18 cellular contexts compared by ENCODE assay signal in the genomic region with DNA sequence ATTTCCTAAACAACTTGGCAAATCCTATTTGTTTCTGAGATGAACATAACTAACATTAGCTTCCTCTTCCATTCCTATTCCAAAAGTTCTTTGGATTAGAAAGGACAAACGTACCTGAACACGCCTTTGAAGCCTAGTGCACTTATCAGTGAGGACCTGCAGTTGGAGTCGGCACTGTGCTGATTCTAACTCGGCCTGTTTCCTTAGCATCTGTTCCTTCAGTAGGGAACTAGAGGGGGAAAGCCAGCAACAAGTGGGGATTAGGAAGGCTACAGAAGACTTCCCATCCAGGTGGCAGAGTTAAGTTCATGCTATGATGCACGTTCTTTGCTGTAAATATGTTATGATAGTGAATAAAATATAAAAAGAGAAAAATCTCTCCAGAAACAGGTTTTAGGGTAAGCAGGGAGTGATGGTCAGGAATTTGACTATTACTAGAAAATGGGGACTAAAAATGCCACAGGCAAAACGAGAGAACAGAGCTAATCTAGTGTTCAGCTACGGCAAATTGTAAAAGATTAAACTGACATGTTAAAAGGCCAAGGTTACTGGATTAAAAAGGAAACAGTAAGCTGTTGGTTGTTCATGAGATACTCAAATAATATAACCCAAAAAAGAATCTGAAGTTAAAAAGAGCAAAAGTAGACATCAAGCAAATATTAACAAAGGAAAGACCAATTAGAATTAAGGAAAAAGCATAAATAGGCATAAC. TPM values are rescaled to one million over a fixed set of nuclear protein-coding genes. Genes with fewer than 3 reads are reported as not detected.
A peak's percentile ranks its signal among the peaks of the same experiment; 100 is the strongest.
DNase-seq lines count a peak whose midpoint lies in the region; ATAC-seq and TF ChIP-seq lines count a peak whose summit lies in the region.
"Had no signal": no experiment of that assay in that cellular context is flagged by ENCODE, and none has a peak within 500 bp of the region (broad histone marks: within the 10 kb centered on the region; RNA-seq: fewer than 3 reads in every experiment).

No MANE protein-coding gene starts in this region.

- no peak overlapping the region for H3K4me3 Mint-ChIP-seq in activated naive CD4-positive, alpha-beta T cell treated with anti-CD3 and anti-CD28 coated beads, Interleukin-2, amount 50 U/mL, for 24 hours
- H3K4me3 Mint-ChIP-seq in naive thymus-derived CD8-positive, alpha-beta T cell: no peak overlapping the region
- H3K4me3 Mint-ChIP-seq: HFFc6 had no signal

- TF ChIP-seq POLR2A in tibial nerve (IDR thresholded peaks at IDR 0.05): no peak

- no peaks in the 10 kb centered on the region for H3K4me1 Mint-ChIP-seq in activated naive CD4-positive, alpha-beta T cell treated with anti-CD3 and anti-CD28 coated beads, Interleukin-2, amount 50 U/mL, for 24 hours
- H3K4me1 Mint-ChIP-seq in naive thymus-derived CD8-positive, alpha-beta T cell: no peaks in the 10 kb centered on the region
- H3K4me1 Mint-ChIP-seq: IgD-negative memory B cell had no signal

- TF ChIP-seq CTCF in tibial nerve (IDR thresholded peaks at IDR 0.05): no peak

- DNase-seq in activated naive CD4-positive, alpha-beta T cell treated with anti-CD3 and anti-CD28 coated beads, Interleukin-2, amount 50 U/mL, for 16 hours: no peak
- DNase-seq in SK-N-MC (ENCODE audit: low read depth, low spot score) (no peak), left lobe of liver (ENCODE audit: low spot score) (peak; percentile 22), tibial nerve (ENCODE audit: low spot score in 2 of 2) (no peak), EL (no peak)
- no peak for DNase-seq in naive thymus-derived CD8-positive, alpha-beta T cell
- DNase-seq: C1 segment of cervical spinal cord, COR-L47, DMS153, HFFc6, NCI-H1105 treated with DMSO at 0.1 percent for 48 hours, NCI-H1694 treated with DMSO at 0.1 percent for 48 hours, NCI-H345, NCI-H526 treated with DMSO at 0.1 percent for 48 hours, SHP77 treated with DMSO at 0.1 percent for 48 hours had no signal

- no peaks in the 10 kb centered on the region for H3K9me3 ChIP-seq in SK-N-MC (ENCODE audit: low read depth, low read length)
- H3K9me3 ChIP-seq in tibial nerve: no peaks in the 10 kb centered on the region
- H3K9me3 ChIP-seq: A549 had no signal

- H3K4me3 ChIP-seq in SK-N-MC: no peak overlapping the region
- H3K4me3 ChIP-seq in tibial nerve: no peak overlapping the region
- H3K4me3 ChIP-seq: A549 had no signal

- peak; percentile 70 for ATAC-seq in left lobe of liver
- ATAC-seq in naive thymus-derived CD8-positive, alpha-beta T cell: no peak
- ATAC-seq: A549 had no signal

- no peak for TF ChIP-seq EP300 in tibial nerve (IDR thresholded peaks at IDR 0.05)

- no peaks in the 10 kb centered on the region for H3K27me3 ChIP-seq in tibial nerve

- H3K36me3 ChIP-seq in SK-N-MC (ENCODE audit: insufficient read depth, low read length): peaks cover 55% of the 10 kb centered on the region
- peaks cover 6 to 90% (median 14%) of the 10 kb centered on the region in 3 donors for H3K36me3 ChIP-seq in tibial nerve

- H3K4me1 ChIP-seq in tibial nerve: no peaks in the 10 kb centered on the region
- H3K4me1 ChIP-seq: A549 had no signal

- H3K27ac ChIP-seq in SK-N-MC (0 out of 2 replicates have a peak overlapping the region, but pooled peaks have one; percentile 1), tibial nerve (no peak overlapping the region)
- H3K27ac ChIP-seq: A549 had no signal

- POLR2A ChIA-PET in naive thymus-derived CD8-positive, alpha-beta T cell (lab: Charles Lee): no interaction called here

- H3K27ac Mint-ChIP-seq in activated naive CD4-positive, alpha-beta T cell treated with anti-CD3 and anti-CD28 coated beads, Interleukin-2, amount 50 U/mL, for 24 hours: peak overlapping the region; percentile 74
- peak overlapping the region in 3 of 10 donors; percentile 27 to 71 (median 37) for H3K27ac Mint-ChIP-seq in naive thymus-derived CD8-positive, alpha-beta T cell
- H3K27ac Mint-ChIP-seq: HFFc6 had no signal

- no peaks in the 10 kb centered on the region for H3K27me3 Mint-ChIP-seq in activated naive CD4-positive, alpha-beta T cell treated with anti-CD3 and anti-CD28 coated beads, Interleukin-2, amount 50 U/mL, for 24 hours
- no peaks in the 10 kb centered on the region for H3K27me3 Mint-ChIP-seq in naive thymus-derived CD8-positive, alpha-beta T cell
- H3K27me3 Mint-ChIP-seq: IgD-negative memory B cell had no signal

- no peaks in the 10 kb centered on the region for H3K9me3 Mint-ChIP-seq in activated naive CD4-positive, alpha-beta T cell treated with anti-CD3 and anti-CD28 coated beads, Interleukin-2, amount 50 U/mL, for 24 hours
- H3K9me3 Mint-ChIP-seq in naive thymus-derived CD8-positive, alpha-beta T cell: no peaks in the 10 kb centered on the region
- H3K9me3 Mint-ChIP-seq: HFFc6, IgD-negative memory B cell had no signal

- H3K36me3 Mint-ChIP-seq in activated naive CD4-positive, alpha-beta T cell treated with anti-CD3 and anti-CD28 coated beads, Interleukin-2, amount 50 U/mL, for 24 hours: peaks cover 5% of the 10 kb centered on the region
- H3K36me3 Mint-ChIP-seq in naive thymus-derived CD8-positive, alpha-beta T cell: peaks cover 0 to 85% (median 7%) of the 10 kb centered on the region in 3 donors
- H3K36me3 Mint-ChIP-seq: IgD-negative memory B cell had no signal

- no peak overlapping the region for H3K9ac ChIP-seq in SK-N-MC (ENCODE audit: insufficient read length)

- WGBS in tibial nerve, 2 donors: 81 to 85% methylated on average over 7 of the region's 7 CpGs

RNA-seq across cellular contexts. Expression of gene RFWD3, which starts 28.8 kb away (rescaled TPM):
- 8.8 TPM for total RNA-seq in left lobe of liver
- total RNA-seq in tibial nerve: 10 to 100 TPM; 13.5 to 32.8 (median 21.0) TPM
- 10 to 100 TPM; 42.0 to 52.3 TPM for total RNA-seq in naive thymus-derived CD8-positive, alpha-beta T cell
- polyA plus RNA-seq in naive thymus-derived CD8-positive, alpha-beta T cell: 10 to 100 TPM; 11.3 to 22.6 (median 11.7) TPM

RNA-seq across cellular contexts. Expression of gene GLG1, which starts 31.0 kb away (rescaled TPM):
- total RNA-seq in left lobe of liver (49.6 TPM), tibial nerve (100 to 1,000 TPM; 161 to 176 (median 170) TPM)
- 100 to 1,000 TPM; 192 to 195 TPM for total RNA-seq in naive thymus-derived CD8-positive, alpha-beta T cell
- 100 to 1,000 TPM; 137 to 210 (median 164) TPM for polyA plus RNA-seq in naive thymus-derived CD8-positive, alpha-beta T cell
